Comparison of ENCODE assay signal across 18 cellular contexts in genomic region chr13:28539625-28540286, GRCh38.
"Had no signal": no experiment of that assay in that cellular context is flagged by ENCODE, and none has a peak within 500 bp of the region (broad histone marks: within the 10 kb centered on the region; RNA-seq: fewer than 3 reads in every experiment).

No MANE protein-coding gene starts in this region.

- H3K4me1 ChIP-seq: lower lobe of right lung, right atrium auricular region, testis, upper lobe of left lung had no signal

- DNase-seq: activated naive CD4-positive, alpha-beta T cell treated with anti-CD3 and anti-CD28 coated beads, Interleukin-2, amount 50 U/mL, for 16 hours; dorsolateral prefrontal cortex; endodermal cell; erythroblast; left colon; lower lobe of right lung; nucleus accumbens; stimulated activated CD4-positive, alpha-beta T cell treated with anti-CD3 and anti-CD28 coated beads, Interleukin-4, amount 100 ng/mL, for 1 hour; stimulated activated naive CD4-positive, alpha-beta T cell treated with Interleukin-2 at 50 U/mL for 16 hours; testis; upper lobe of left lung had no signal

- H3K4me3 ChIP-seq: cardiac muscle cell, dorsolateral prefrontal cortex, lower lobe of right lung, right atrium auricular region, testis, upper lobe of left lung had no signal

- H3K27ac ChIP-seq: cardiac muscle cell, dorsolateral prefrontal cortex, lower lobe of right lung, right atrium auricular region, testis, upper lobe of left lung, VCaP had no signal

- H3K9me3 ChIP-seq: testis had no signal

- H3K4me3 Mint-ChIP-seq: endodermal cell, nephron had no signal

- ATAC-seq: left colon, SK-N-SH treated with all-trans-retinoic acid at 6 μM for 48 hours had no signal

- H3K36me3 ChIP-seq: cardiac muscle cell, lower lobe of right lung, right atrium auricular region, upper lobe of left lung had no signal

- H3K27ac Mint-ChIP-seq: endodermal cell, nephron, progenitor cell of endocrine pancreas had no signal

- H3K4me1 Mint-ChIP-seq: endodermal cell, nephron had no signal

- FAIRE-seq: islet of Langerhans had no signal

- H3K27me3 ChIP-seq: cardiac muscle cell, right atrium auricular region, testis, upper lobe of left lung had no signal
